Comparison of ENCODE assay signal across 28 cellular contexts in genomic region chr2:217049376-217049775, GRCh38.
A peak's percentile ranks its signal among the peaks of the same experiment; 100 is the strongest.
DNase-seq lines count a peak whose midpoint lies in the region; TF ChIP-seq lines count a peak whose summit lies in the region.
"Had no signal": no experiment of that assay in that cellular context is flagged by ENCODE, and none has a peak within 500 bp of the region (broad histone marks: within the 10 kb centered on the region; RNA-seq: fewer than 3 reads in every experiment).

No MANE protein-coding gene starts in this region.

- H3T11ph ChIP-seq in H9 (ENCODE audit: low read length) = no peak overlapping the region

- CTCF ChIA-PET in SK-N-SH (lab: Yijun Ruan, JAX) = interaction anchor here (0.7 to 1.8 kb wide), 4 partner anchors 10 to 601 kb away, joined by 3 to 6 read pairs (median 4); no protein-coding TSS in a partner anchor

- H4K91ac ChIP-seq in H9 (ENCODE audit: insufficient read length, low read depth, low read length) = no peak overlapping the region

- H3F3A ChIP-seq in SK-N-SH (replicated peaks; ENCODE audit: insufficient read depth) = no peaks in the 10 kb centered on the region

- H3K4me1 ChIP-seq in H9 (ENCODE audit: insufficient read depth, low read length) (no peaks in the 10 kb centered on the region), hepatocyte (ENCODE audit: insufficient read depth) (peaks cover 29% of the 10 kb centered on the region), SK-N-SH (ENCODE audit: control insufficient read depth in 1 of 2, insufficient read depth in 2 of 2, low read depth in 1 of 2, low read length in 1 of 2) (peaks cover 0 to 2% of the 10 kb centered on the region in 2 experiments; a peak in 1 of 4 replicates)
- H3K4me1 ChIP-seq: pancreas, spleen had no signal

- H3K79me2 ChIP-seq in H9 (ENCODE audit: insufficient read depth, low read length) = no peaks in the 10 kb centered on the region
- H3K79me2 ChIP-seq in hepatocyte = no peaks in the 10 kb centered on the region
- H3K79me2 ChIP-seq in SK-N-SH (ENCODE audit: insufficient read depth) = no peaks in the 10 kb centered on the region

- H3K9ac ChIP-seq in H9 (ENCODE audit: extremely low read depth, insufficient read length, low read length) (no peak overlapping the region), SK-N-SH (no peak overlapping the region)
- H3K9ac ChIP-seq: BLaER1 treated with 17β-estradiol and CSF1 and Interleukin-3, amounts not matched to agents 10 nM and 100 nM had no signal

- H3K23me2 ChIP-seq in H9 (ENCODE audit: insufficient read length, low read depth, low read length, poor library complexity, severe bottlenecking) = no peaks in the 10 kb centered on the region

- H3K9me3 Mint-ChIP-seq in H9 (no peaks in the 10 kb centered on the region), progenitor cell of endocrine pancreas (ENCODE audit: low read depth) (no peaks in the 10 kb centered on the region)
- H3K9me3 Mint-ChIP-seq: activated CD4-positive, alpha-beta memory T cell treated with anti-CD3 and anti-CD28 coated beads for 36 hours; natural killer cell had no signal

- TF ChIP-seq CTCF in H9 (conservative IDR thresholded peaks at IDR 0.05) (no peak), hepatocyte (IDR thresholded peaks at IDR 0.05; ENCODE audit: poor library complexity) (no peak), progenitor cell of endocrine pancreas (IDR thresholded peaks at IDR 0.05; ENCODE audit: unreplicated experiment) (no peak), SK-N-SH (IDR thresholded peaks at IDR 0.05) (no peak)

- no peak overlapping the region for H2BK12ac ChIP-seq in H9 (ENCODE audit: insufficient read length, low read depth, low read length)

- no CpG with 5 or more reads among the region's 6 CpGs for WGBS in H9 (ENCODE audit: extremely low coverage, insufficient read length, low lambda C conversion rate)
- 48% methylated on average over 6 of the region's 6 CpGs for WGBS in hepatocyte (ENCODE audit: low lambda C conversion rate, missing lambda C conversion rate)
- WGBS in SK-N-SH (ENCODE audit: low lambda C conversion rate) = 75% methylated on average over 6 of the region's 6 CpGs

- H3K27me3 Mint-ChIP-seq in H9 (ENCODE audit: low read depth) (peaks cover 16% of the 10 kb centered on the region), progenitor cell of endocrine pancreas (peaks cover 8% of the 10 kb centered on the region)

- no peak overlapping the region for H2BK20ac ChIP-seq in H9 (ENCODE audit: low read depth, low read length, poor library complexity, severe bottlenecking)

- H3K4me3 Mint-ChIP-seq in H9 = no peak overlapping the region; a peak in 1 of 5 replicates
- no peak overlapping the region for H3K4me3 Mint-ChIP-seq in progenitor cell of endocrine pancreas (ENCODE audit: low read depth)
- H3K4me3 Mint-ChIP-seq: activated CD4-positive, alpha-beta memory T cell treated with anti-CD3 and anti-CD28 coated beads for 36 hours; IgD-negative memory B cell; natural killer cell; T-helper 17 cell had no signal

- no peaks in the 10 kb centered on the region for H4K20me1 ChIP-seq in H9 (ENCODE audit: control insufficient read depth, insufficient read depth, insufficient read length)
- no peaks in the 10 kb centered on the region for H4K20me1 ChIP-seq in hepatocyte (ENCODE audit: insufficient read depth, poor library complexity, severe bottlenecking)
- no peaks in the 10 kb centered on the region for H4K20me1 ChIP-seq in SK-N-SH (ENCODE audit: insufficient read depth)
- H4K20me1 ChIP-seq: BLaER1 treated with 17β-estradiol and CSF1 and Interleukin-3, amounts not matched to agents 10 nM and 100 nM had no signal

- H3K14ac ChIP-seq in H9 (ENCODE audit: insufficient read depth, low read length) = no peak overlapping the region

- H2BK15ac ChIP-seq in H9 (ENCODE audit: low read depth, low read length) = no peak overlapping the region

- POLR2A ChIA-PET in SK-N-SH (lab: Yijun Ruan, JAX) = no interaction called here

- TF ChIP-seq EP300 in SK-N-SH (IDR thresholded peaks at IDR 0.05; ENCODE audit: borderline replicate concordance in 1 of 2, low read depth in 1 of 2, low read length in 1 of 2) = no peak

- no peak for TF ChIP-seq RAD21 in SK-N-SH (IDR thresholded peaks at IDR 0.05; ENCODE audit: low read length)

- H3K36me3 ChIP-seq in hepatocyte (replicated peaks; ENCODE audit: insufficient read depth, low read depth) = no peaks in the 10 kb centered on the region
- no peaks in the 10 kb centered on the region for H3K36me3 ChIP-seq in SK-N-SH (replicated peaks in 1 of 2; ENCODE audit: control insufficient read depth in 1 of 2, insufficient read depth in 2 of 2, low read length in 1 of 2)
- H3K36me3 ChIP-seq: BLaER1 treated with 17β-estradiol and CSF1 and Interleukin-3, amounts not matched to agents 10 nM and 100 nM; heart right ventricle; pancreas; right atrium auricular region; spleen; stomach; thyroid gland had no signal

- no peak overlapping the region for H3K4ac ChIP-seq in H9 (ENCODE audit: low read depth, low read length)

- no peaks in the 10 kb centered on the region for H3K27me3 ChIP-seq in H9 (ENCODE audit: insufficient read depth, low read length)
- no peaks in the 10 kb centered on the region for H3K27me3 ChIP-seq in hepatocyte
- H3K27me3 ChIP-seq in SK-N-SH (ENCODE audit: insufficient read depth) = no peaks in the 10 kb centered on the region
- H3K27me3 ChIP-seq: pancreas, right atrium auricular region, stomach, thyroid gland had no signal

- H3K9me3 ChIP-seq in H9 (ENCODE audit: control insufficient read depth, low read depth, low read length) (no peaks in the 10 kb centered on the region), hepatocyte (ENCODE audit: low read depth) (no peaks in the 10 kb centered on the region), SK-N-SH (no peaks in the 10 kb centered on the region)
- H3K9me3 ChIP-seq: heart right ventricle, mucosa of descending colon, pancreas, right atrium auricular region, spleen, stomach, thyroid gland had no signal

- H3K4me1 Mint-ChIP-seq in H9 (peaks cover 10 to 15% of the 10 kb centered on the region in 2 experiments), progenitor cell of endocrine pancreas (ENCODE audit: low read depth) (peaks cover 27% of the 10 kb centered on the region)
- H3K4me1 Mint-ChIP-seq: natural killer cell, T-helper 17 cell had no signal

- no peak overlapping the region for H2BK5ac ChIP-seq in H9 (ENCODE audit: insufficient read length, low read length)

- H3K18ac ChIP-seq in H9 (ENCODE audit: insufficient read length, low read depth, low read length) = no peak overlapping the region

- H2AK5ac ChIP-seq in H9 (ENCODE audit: insufficient read length, low read length) = no peak overlapping the region

- peak overlapping the region; percentile 16 for H3K4me2 ChIP-seq in H9 (ENCODE audit: insufficient read depth, insufficient read length, low read length)
- peak overlapping the region; percentile 3 for H3K4me2 ChIP-seq in hepatocyte
- H3K4me2 ChIP-seq in SK-N-SH = no peak overlapping the region

- no peak overlapping the region for H3K4me3 ChIP-seq in hepatocyte
- no peak overlapping the region for H3K4me3 ChIP-seq in SK-N-SH (ENCODE audit: low read depth in 2 of 2, low read length in 1 of 2)
- H3K4me3 ChIP-seq: BLaER1 treated with 17β-estradiol and CSF1 and Interleukin-3, amounts not matched to agents 10 nM and 100 nM; heart right ventricle; mucosa of descending colon; pancreas; right atrium auricular region; spleen; stomach; thyroid gland had no signal

- no peaks in the 10 kb centered on the region for H3K79me1 ChIP-seq in H9 (ENCODE audit: insufficient read depth, low read depth, low read length, poor library complexity, severe bottlenecking)

- no peak overlapping the region for H4K5ac ChIP-seq in H9 (ENCODE audit: insufficient read length, low read depth, low read length)

- no peak overlapping the region for H2BK120ac ChIP-seq in H9 (ENCODE audit: low read depth, low read length, poor library complexity, severe bottlenecking)

- H3K36me3 Mint-ChIP-seq in H9 (ENCODE audit: insufficient read depth in 1 of 3, low read depth in 3 of 3) = no peaks in the 10 kb centered on the region
- no peaks in the 10 kb centered on the region for H3K36me3 Mint-ChIP-seq in progenitor cell of endocrine pancreas (ENCODE audit: insufficient read depth)
- H3K36me3 Mint-ChIP-seq: activated CD4-positive, alpha-beta memory T cell treated with anti-CD3 and anti-CD28 coated beads for 36 hours; IgD-negative memory B cell; natural killer cell had no signal

- no peak overlapping the region for H2AFZ ChIP-seq in H9 (ENCODE audit: low read length)
- H2AFZ ChIP-seq in hepatocyte = no peak overlapping the region
- H2AFZ ChIP-seq in SK-N-SH (ENCODE audit: low read depth) = no peak overlapping the region

- H3K9me2 ChIP-seq in hepatocyte (replicated peaks; ENCODE audit: insufficient read depth) (no peaks in the 10 kb centered on the region), SK-N-SH (no peaks in the 10 kb centered on the region)

- H3K56ac ChIP-seq in H9 (ENCODE audit: insufficient read length, low read depth, low read length) = no peak overlapping the region

- DNase-seq in H9 (no peak), NCI-H69 (lab: John Stamatoyannopoulos, UW) (peak; percentile 89), hepatocyte (ENCODE audit: low spot score) (no peak), progenitor cell of endocrine pancreas (ENCODE audit: low spot score, unreplicated experiment) (no peak), SK-N-SH (no peak), GF-D8 (lab: John Stamatoyannopoulos, UW) (no peak), NOMO-1 treated with DMSO at 0.1 percent for 48 hours (lab: John Stamatoyannopoulos, UW; ENCODE audit: unreplicated experiment) (no peak)
- DNase-seq: activated CD4-positive, alpha-beta memory T cell treated with anti-CD3 and anti-CD28 coated beads for 36 hours; activated CD4-positive, CD25-positive, alpha-beta regulatory T cell treated with anti-CD3 and anti-CD28 coated beads, Interleukin-2, amount 50 U/mL, for 72 hours; activated naive CD4-positive, alpha-beta T cell; central memory CD4-positive, alpha-beta T cell; cortex of kidney; mucosa of descending colon; MV-4-11; natural killer cell; NCI-H1436; NCI-H446; pancreas; spleen; stimulated activated CD4-positive, alpha-beta T cell treated with anti-CD3 and anti-CD28 coated beads, Interleukin-2, amount 100 ng/mL, for 24 hours; stomach; T-helper 17 cell; thyroid gland had no signal

- H4K8ac ChIP-seq in H9 (replicated peaks; ENCODE audit: insufficient read length, low read depth, low read length) = no peak overlapping the region

- H3K27ac Mint-ChIP-seq in H9 (no peak overlapping the region; a peak in 2 of 7 replicates), progenitor cell of endocrine pancreas (peak overlapping the region; percentile 87)
- H3K27ac Mint-ChIP-seq: activated CD4-positive, alpha-beta memory T cell treated with anti-CD3 and anti-CD28 coated beads for 36 hours; IgD-negative memory B cell; natural killer cell; T-helper 17 cell had no signal

- H3K27ac ChIP-seq in H9 (ENCODE audit: insufficient read length, low read depth, low read length) (no peak overlapping the region), hepatocyte (peak overlapping the region; percentile 77), SK-N-SH (ENCODE audit: low read depth in 2 of 2, low read length in 1 of 2) (no peak overlapping the region)
- H3K27ac ChIP-seq: BLaER1 treated with 17β-estradiol and CSF1 and Interleukin-3, amounts not matched to agents 10 nM and 100 nM; pancreas; right atrium auricular region; RWPE1; spleen; thyroid gland had no signal

- no peak overlapping the region for H3K23ac ChIP-seq in H9 (ENCODE audit: insufficient read length, low read depth, low read length)

TF ChIP-seq in SK-N-SH, 30 proteins besides CTCF, POLR2A, EP300 and RAD21 (continues in another document):
- no peak for TF ChIP-seq YY1 (IDR thresholded peaks at IDR 0.05; ENCODE audit: low read depth)
